ENCODE assay signal across 16 cellular contexts in genomic region chr3:62818347-62818746, GRCh38. TPM values are rescaled to one million over a fixed set of nuclear protein-coding genes. Genes with fewer than 3 reads are reported as not detected.
A peak's percentile ranks its signal among the peaks of the same experiment; 100 is the strongest.
DNase-seq lines count a peak whose midpoint lies in the region; ATAC-seq and TF ChIP-seq lines count a peak whose summit lies in the region.
"Had no signal": no experiment of that assay in that cellular context is flagged by ENCODE, and none has a peak within 500 bp of the region (broad histone marks: within the 10 kb centered on the region; RNA-seq: fewer than 3 reads in every experiment).

No MANE protein-coding gene starts in this region.

- in situ Hi-C loops in gastrocnemius medialis (cut with MboI; ENCODE audit: low sequenced_read_pairs in 4 of 4), result loop anchor here in 1 of 4 donors (25.0 kb wide), 1 partner anchor 94 kb away; no protein-coding TSS in a partner anchor

- no peaks in the 10 kb centered on the region for H3K4me1 ChIP-seq in gastrocnemius medialis
- H3K4me1 ChIP-seq: tibial nerve had no signal

- TF ChIP-seq POLR2A in gastrocnemius medialis (IDR thresholded peaks at IDR 0.05), result no peak

- no peaks in the 10 kb centered on the region for H3K27me3 ChIP-seq in gastrocnemius medialis
- H3K27me3 ChIP-seq: tibial nerve had no signal

- no peaks in the 10 kb centered on the region for H3K36me3 ChIP-seq in gastrocnemius medialis
- H3K36me3 ChIP-seq: tibial nerve had no signal

- no peak overlapping the region for H3K4me3 ChIP-seq in gastrocnemius medialis
- H3K4me3 ChIP-seq: tibial nerve had no signal

- ATAC-seq in GM18520 (IDR thresholded peaks at IDR 0.05; ENCODE audit: unreplicated experiment) (peak; percentile 77), GM21447 (IDR thresholded peaks at IDR 0.05; ENCODE audit: unreplicated experiment) (peak; percentile 93), HG03060 (IDR thresholded peaks at IDR 0.05; ENCODE audit: low read depth, unreplicated experiment) (peak; percentile 74), gastrocnemius medialis (no peak)
- ATAC-seq: HepG2, Right ventricle myocardium inferior had no signal

- DNase-seq in NCI-H510A treated with DMSO at 0.1 percent for 48 hours (lab: John Stamatoyannopoulos, UW) (peak; percentile 40), gastrocnemius medialis (no peak), Ammon's horn (ENCODE audit: low spot score) (no peak), NCI-H187 treated with DMSO at 0.1 percent for 48 hours (lab: John Stamatoyannopoulos, UW) (no peak)
- no peak for DNase-seq in stimulated activated CD4-positive, alpha-beta T cell treated with anti-CD3 and anti-CD28 coated beads, Interleukin-15, amount 100 ng/mL, for 24 hours
- DNase-seq: COR-L47, mesendoderm, NCI-H2029 treated with DMSO at 0.1 percent for 48 hours had no signal

- TF ChIP-seq CTCF in gastrocnemius medialis (IDR thresholded peaks at IDR 0.05 in 4 of 5, conservative IDR thresholded peaks at IDR 0.05 in 1 of 5), result no peak

- H3K27ac ChIP-seq in gastrocnemius medialis, result no peak overlapping the region
- H3K27ac ChIP-seq: tibial nerve had no signal

- H3K9me3 ChIP-seq in gastrocnemius medialis, result no peaks in the 10 kb centered on the region
- H3K9me3 ChIP-seq: tibial nerve had no signal

- intact Hi-C loops in gastrocnemius medialis (cut with DNase I; ENCODE audit: low total_unique reads), result no loop called here

RNA-seq across cellular contexts. Expression of gene CADPS, which starts 56.9 kb away (rescaled TPM):
- total RNA-seq in gastrocnemius medialis, result 1 to 10 TPM in 1 of 4 donors, not detected in 3; 2.1 TPM
- total RNA-seq: endothelial cell of umbilical vein, HepG2, pulmonary artery endothelial cell had no signal

Comparison
In these comparisons a context has a peak if more than half of its experiments do, and no peak if none do; other contexts are left out.
1. ATAC-seq: peak in GM18520 (single experiment), GM21447 (single experiment) and HG03060 (single experiment); none in gastrocnemius medialis (0 of 2).